Comparison of ENCODE assay signal across 19 cellular contexts in genomic region chr15:95868450-95868849, GRCh38.
"Had no signal": no experiment of that assay in that cellular context is flagged by ENCODE, and none has a peak within 500 bp of the region (broad histone marks: within the 10 kb centered on the region; RNA-seq: fewer than 3 reads in every experiment).

No MANE protein-coding gene starts in this region.

- H3K27ac Mint-ChIP-seq: activated naive CD8-positive, alpha-beta T cell treated with anti-CD3 and anti-CD28 coated beads for 36 hours; dendritic cell treated with granulocyte-macrophage colony-stimulating factor and Interleukin-4, amounts not matched to agents 40 ng/mL and 50 ng/mL, for 4 days; neural progenitor cell; stimulated activated naive CD8-positive, alpha-beta T cell treated with anti-CD3 and anti-CD28 coated beads, Interleukin-15, amount 100 ng/mL, for 72 hours had no signal

- H3K4me3 Mint-ChIP-seq: activated naive CD8-positive, alpha-beta T cell treated with anti-CD3 and anti-CD28 coated beads for 36 hours; activated T-cell treated with anti-CD3 and anti-CD28 coated beads, Interleukin-2, amount 50 U/mL, for 4 hours; dendritic cell treated with granulocyte-macrophage colony-stimulating factor and Interleukin-4, amounts not matched to agents 40 ng/mL and 50 ng/mL, for 4 days; neural progenitor cell; stimulated activated naive CD8-positive, alpha-beta T cell treated with anti-CD3 and anti-CD28 coated beads, Interleukin-15, amount 100 ng/mL, for 72 hours had no signal

- H3K9me3 Mint-ChIP-seq: activated naive CD8-positive, alpha-beta T cell treated with anti-CD3 and anti-CD28 coated beads for 36 hours; activated T-cell treated with anti-CD3 and anti-CD28 coated beads, Interleukin-2, amount 50 U/mL, for 4 hours; dendritic cell treated with granulocyte-macrophage colony-stimulating factor and Interleukin-4, amounts not matched to agents 40 ng/mL and 50 ng/mL, for 4 days; neural progenitor cell; stimulated activated naive CD8-positive, alpha-beta T cell treated with anti-CD3 and anti-CD28 coated beads, Interleukin-15, amount 100 ng/mL, for 72 hours had no signal

- H3K36me3 ChIP-seq: brain microvascular endothelial cell, neural progenitor cell, right lobe of liver, upper lobe of right lung had no signal

- H3K36me3 Mint-ChIP-seq: activated naive CD8-positive, alpha-beta T cell treated with anti-CD3 and anti-CD28 coated beads for 36 hours; neural progenitor cell had no signal

- ATAC-seq: activated T-cell treated with anti-CD3 and anti-CD28 coated beads, Interleukin-2, amount 50 U/mL, for 4 hours; foreskin keratinocyte; psoas muscle; stimulated activated naive CD8-positive, alpha-beta T cell treated with anti-CD3 and anti-CD28 coated beads, Interleukin-15, amount 100 ng/mL, for 72 hours; upper lobe of right lung had no signal

- H3K27me3 ChIP-seq: brain microvascular endothelial cell, foreskin keratinocyte, neural progenitor cell, right lobe of liver, upper lobe of right lung had no signal

- DNase-seq: activated CD4-positive, alpha-beta T cell treated with anti-CD3 and anti-CD28 coated beads, Interleukin-2, amount 50 U/mL, for 4 hours; activated CD4-positive, CD25-positive, alpha-beta regulatory T cell; activated effector memory CD4-positive, alpha-beta T cell treated with Interleukin-2 at 50 U/mL for 16 hours; activated naive CD8-positive, alpha-beta T cell treated with anti-CD3 and anti-CD28 coated beads for 36 hours; activated T-cell treated with anti-CD3 and anti-CD28 coated beads, Interleukin-2, amount 50 U/mL, for 4 hours; anterior cingulate cortex; brain microvascular endothelial cell; effector memory CD4-positive, alpha-beta T cell; foreskin keratinocyte; glutamatergic neuron; hypothalamus; kidney glomerular epithelial cell; mesendoderm; psoas muscle; right lobe of liver; stimulated activated naive CD8-positive, alpha-beta T cell treated with anti-CD3 and anti-CD28 coated beads, Interleukin-15, amount 100 ng/mL, for 72 hours; upper lobe of right lung had no signal

- H3K4me3 ChIP-seq: neural progenitor cell, psoas muscle, right lobe of liver, upper lobe of right lung had no signal

- H3K9me3 ChIP-seq: psoas muscle, right lobe of liver, upper lobe of right lung had no signal
